Comparison of ENCODE assay signal across 18 cellular contexts in genomic region chr1:224622831-224623230, GRCh38. TPM values are rescaled to one million over a fixed set of nuclear protein-coding genes. Genes with fewer than 3 reads are reported as not detected.
DNase-seq lines count a peak whose midpoint lies in the region; ATAC-seq and TF ChIP-seq lines count a peak whose summit lies in the region.
"Had no signal": no experiment of that assay in that cellular context is flagged by ENCODE, and none has a peak within 500 bp of the region (broad histone marks: within the 10 kb centered on the region; RNA-seq: fewer than 3 reads in every experiment).

No MANE protein-coding gene starts in this region.

- H3K9me3 ChIP-seq in PC-3 (ENCODE audit: low read length) (no peaks in the 10 kb centered on the region), body of pancreas (no peaks in the 10 kb centered on the region), stomach (no peaks in the 10 kb centered on the region)
- H3K9me3 ChIP-seq: sigmoid colon, suprapubic skin had no signal

- no peaks in the 10 kb centered on the region for H4K20me1 ChIP-seq in PC-3 (ENCODE audit: low read length)

- TF ChIP-seq CTCF in PC-3 (conservative IDR thresholded peaks at IDR 0.05; ENCODE audit: low read depth, low read length) (no peak), body of pancreas (IDR thresholded peaks at IDR 0.05) (no peak), stomach (IDR thresholded peaks at IDR 0.05) (no peak)

- peaks cover 44% of the 10 kb centered on the region for H3K27me3 Mint-ChIP-seq in activated T-cell treated with anti-CD3 and anti-CD28 coated beads, Interleukin-2, amount 50 U/mL, for 72 hours (ENCODE audit: low read depth)

- H3F3A ChIP-seq in PC-3 (ENCODE audit: low read length, unreplicated experiment): no peaks in the 10 kb centered on the region

- H3K9ac ChIP-seq in PC-3 (ENCODE audit: low read length): no peak overlapping the region

- H3K27me3 ChIP-seq in PC-3 (ENCODE audit: low read length) (no peaks in the 10 kb centered on the region), body of pancreas (no peaks in the 10 kb centered on the region), stomach (peaks cover 0 to 16% (median 7%) of the 10 kb centered on the region in 3 donors)

- CTCF ChIA-PET in PC-3 (lab: Charles Lee): interaction anchor here (0.6 kb wide), 1 partner anchor 572 kb away, joined by 3 read pairs; no protein-coding TSS in a partner anchor

- 86 to 100% methylated on average over 2 of the region's 2 CpGs for WGBS in body of pancreas, 2 donors
- 73 to 88% (median 81%) methylated on average over 2 of the region's 2 CpGs for WGBS in stomach, 5 donors

- peaks cover 5 to 7% of the 10 kb centered on the region in 2 donors for H3K9me3 Mint-ChIP-seq in activated T-cell treated with anti-CD3 and anti-CD28 coated beads, Interleukin-2, amount 50 U/mL, for 72 hours

- POLR2A ChIA-PET in PC-3 (lab: Charles Lee; ENCODE audit: unreplicated experiment): no interaction called here

- H3K4me3 ChIP-seq in PC-3 (ENCODE audit: low read length) (no peak overlapping the region), body of pancreas (no peak overlapping the region), stomach (no peak overlapping the region)
- H3K4me3 ChIP-seq: sigmoid colon, suprapubic skin had no signal

- peaks cover 8 to 11% of the 10 kb centered on the region in 2 donors for H3K36me3 Mint-ChIP-seq in activated T-cell treated with anti-CD3 and anti-CD28 coated beads, Interleukin-2, amount 50 U/mL, for 72 hours (ENCODE audit: insufficient read depth in 2 of 2)
- H3K36me3 Mint-ChIP-seq: T-cell had no signal

- H3K79me2 ChIP-seq in PC-3 (ENCODE audit: low read length): no peaks in the 10 kb centered on the region

- H3K4me1 ChIP-seq in PC-3 (ENCODE audit: insufficient read depth, low read length) (peaks cover 28% of the 10 kb centered on the region), body of pancreas (peaks cover 47% of the 10 kb centered on the region), stomach (peaks cover 9 to 27% (median 11%) of the 10 kb centered on the region in 4 donors)
- H3K4me1 ChIP-seq: sigmoid colon, suprapubic skin had no signal

- H3K27ac ChIP-seq in PC-3 (ENCODE audit: low read length): peak overlapping the region; percentile 69
- H3K27ac ChIP-seq in body of pancreas: peak overlapping the region; percentile 60 to 80 (median 73)
- peak overlapping the region; percentile 9 to 68 (median 57) for H3K27ac ChIP-seq in stomach
- H3K27ac ChIP-seq: sigmoid colon, suprapubic skin had no signal

- H3K9me2 ChIP-seq in PC-3 (replicated peaks; ENCODE audit: low read length): no peaks in the 10 kb centered on the region

- H3K36me3 ChIP-seq in PC-3 (ENCODE audit: low read depth, low read length): no peaks in the 10 kb centered on the region
- H3K36me3 ChIP-seq in body of pancreas (replicated peaks in 1 of 2; ENCODE audit: insufficient read depth in 1 of 2, low read depth in 2 of 2): no peaks in the 10 kb centered on the region
- no peaks in the 10 kb centered on the region for H3K36me3 ChIP-seq in stomach
- H3K36me3 ChIP-seq: sigmoid colon, suprapubic skin had no signal

- TF ChIP-seq POLR2A in body of pancreas (IDR thresholded peaks at IDR 0.05): no peak
- no peak for TF ChIP-seq POLR2A in stomach (IDR thresholded peaks at IDR 0.05)

- ATAC-seq in activated T-cell treated with anti-CD3 and anti-CD28 coated beads, Interleukin-2, amount 50 U/mL, for 72 hours (replicated peaks in 1 of 2): no peak
- ATAC-seq in PC-3: no peak
- ATAC-seq in body of pancreas: no peak
- ATAC-seq in GM21529 (IDR thresholded peaks at IDR 0.05; ENCODE audit: unreplicated experiment): no peak

- H3K27ac Mint-ChIP-seq in activated T-cell treated with anti-CD3 and anti-CD28 coated beads, Interleukin-2, amount 50 U/mL, for 72 hours: peak overlapping the region; percentile 74
- H3K27ac Mint-ChIP-seq: mesothelial cell of epicardium had no signal

- no peak for TF ChIP-seq EP300 in stomach (IDR thresholded peaks at IDR 0.05)

- intact Hi-C loops in PC-3 (cut with micrococcal nuclease) (no loop called here), body of pancreas (cut with DNase I) (no loop called here), stomach (cut with DNase I; ENCODE audit: low total_unique reads) (no loop called here)

- H3K4me1 Mint-ChIP-seq in activated T-cell treated with anti-CD3 and anti-CD28 coated beads, Interleukin-2, amount 50 U/mL, for 72 hours (ENCODE audit: low read depth): peaks cover 42% of the 10 kb centered on the region

- no TSS peak for BruUV-seq in PC-3 (replicated peaks; lab: Mats Ljungman, UMichigan)

- H3K4me3 Mint-ChIP-seq in activated T-cell treated with anti-CD3 and anti-CD28 coated beads, Interleukin-2, amount 50 U/mL, for 72 hours: peak overlapping the region; percentile 70 to 84
- H3K4me3 Mint-ChIP-seq: mesothelial cell of epicardium had no signal

- no peak overlapping the region for H2AFZ ChIP-seq in PC-3 (ENCODE audit: low read length)

- H3K4me2 ChIP-seq in PC-3 (ENCODE audit: low read length): peak overlapping the region; percentile 70

- DNase-seq in activated T-cell treated with anti-CD3 and anti-CD28 coated beads, Interleukin-2, amount 50 U/mL, for 72 hours: no peak
- DNase-seq in activated T-cell treated with anti-CD3 and anti-CD28 coated beads, Interleukin-2, amount 50 U/mL, for 1 hour: no peak
- DNase-seq in PC-3 (no peak), body of pancreas (no peak), stomach (no peak), SIG-M5 treated with dmso at 0.1 percent for 504 hours (lab: John Stamatoyannopoulos, UW; ENCODE audit: unreplicated experiment) (no peak), cerebellar cortex (ENCODE audit: low spot score) (no peak)
- DNase-seq: activated CD4-positive, CD25-positive, alpha-beta regulatory T cell treated with anti-CD3 and anti-CD28 coated beads, Interleukin-2, amount 50 U/mL, for 72 hours; central memory CD4-positive, alpha-beta T cell; DMS 273 treated with DMSO at 0.1 percent for 48 hours; NCI-H1092 treated with DMSO at 0.1 percent for 48 hours; nucleus accumbens; sigmoid colon; stimulated activated CD4-positive, alpha-beta T cell treated with anti-CD3 and anti-CD28 coated beads, Interleukin-2, amount 100 ng/mL, for 48 hours had no signal

RNA-seq across cellular contexts. Expression of gene CNIH3, which starts 6.7 kb away (rescaled TPM):
- 1 to 10 TPM in 1 of 2 donors, under 1 TPM in 1; 0.62 to 1.4 TPM for total RNA-seq in activated T-cell treated with anti-CD3 and anti-CD28 coated beads, Interleukin-2, amount 50 U/mL, for 72 hours
- total RNA-seq in PC-3 (2014; rRNA removed) (5.6 and 7.4 TPM in 2 replicates), body of pancreas (10 to 100 TPM in 1 of 2 donors, 1 to 10 TPM in 1; 7.9 to 15.3 TPM), stomach (10 to 100 TPM in 1 of 5 donors, 1 to 10 TPM in 2, under 1 TPM in 1, not detected in 1; 0.45 to 18.7 (median 5.9) TPM)
- polyA plus RNA-seq in stomach: 1 to 10 TPM; 1.4 to 3.1 (median 1.4) TPM
